ENCODE assay signal across 1 cellular context in the genomic region with DNA sequence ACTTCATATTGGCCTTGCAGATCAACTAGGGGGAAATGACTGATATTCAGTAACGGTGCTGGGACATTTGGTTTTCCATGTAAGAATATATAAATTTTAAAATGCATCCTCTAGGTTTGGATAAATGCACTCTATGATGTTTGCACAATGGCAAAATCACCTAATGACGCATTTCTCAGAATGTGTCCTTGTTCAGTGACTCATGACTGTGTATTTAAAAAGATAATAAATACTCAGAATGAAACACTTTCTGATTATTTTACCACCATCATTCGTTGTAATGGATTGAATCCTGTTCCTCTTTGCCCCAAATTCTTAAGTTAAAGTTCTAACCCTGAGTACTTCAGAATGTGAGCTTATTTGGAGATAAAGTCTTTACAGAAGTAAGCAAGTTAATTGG.
TF ChIP-seq lines count a peak whose summit lies in the region.

No MANE protein-coding gene starts in this region.

TF ChIP-seq in K562, 482 proteins besides CTCF, POLR2A, EP300 and RAD21:
- TF ChIP-seq YY1 (IDR thresholded peaks at IDR 0.05; ENCODE audit: borderline replicate concordance in 1 of 3, control insufficient read depth in 1 of 3, extremely low read depth in 1 of 3, insufficient read depth in 3 of 3, insufficient read length in 1 of 3, insufficient replicate concordance in 2 of 3, low read depth in 1 of 3, low read length in 2 of 3) (no peak), SAFB (IDR thresholded peaks at IDR 0.05; ENCODE audit: borderline replicate concordance, low read depth, low read length) (no peak), ATF1 (CRISPR knock-in tag; IDR thresholded peaks at IDR 0.05) (no peak), ATF1 (tag; IDR thresholded peaks at IDR 0.05) (0 out of 2 replicates have a peak, but pooled peaks have one; percentile 16), ELF2 (CRISPR knock-in tag; IDR thresholded peaks at IDR 0.05) (no peak), MAFF (IDR thresholded peaks at IDR 0.05; ENCODE audit: low read length) (no peak), MAZ (CRISPR knock-in tag; conservative IDR thresholded peaks at IDR 0.05 in 1 of 2, IDR thresholded peaks at IDR 0.05 in 1 of 2) (no peak), FOSL1 (tag; conservative IDR thresholded peaks at IDR 0.05) (peak; percentile 47)
- TF ChIP-seq, protein P1, sequence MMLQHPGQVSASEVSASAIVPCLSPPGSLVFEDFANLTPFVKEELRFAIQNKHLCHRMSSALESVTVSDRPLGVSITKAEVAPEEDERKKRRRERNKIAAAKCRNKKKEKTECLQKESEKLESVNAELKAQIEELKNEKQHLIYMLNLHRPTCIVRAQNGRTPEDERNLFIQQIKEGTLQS (IDR thresholded peaks at IDR 0.05): peak; percentile 55; the same call in 1 of the 2 replicates
- TF ChIP-seq, protein P1 (CRISPR knock-in tag; conservative IDR thresholded peaks at IDR 0.05): no peak
TF ChIP-seq in K562: peak in this region for 3.
